Comparison of ENCODE assay signal across 8 cellular contexts in genomic region chr2:182717451-182718215, GRCh38. TPM values are rescaled to one million over a fixed set of nuclear protein-coding genes. Genes with fewer than 3 reads are reported as not detected.
DNase-seq lines count a peak whose midpoint lies in the region; ATAC-seq and TF ChIP-seq lines count a peak whose summit lies in the region.

No MANE protein-coding gene starts in this region.

- H3K9me3 ChIP-seq in subcutaneous abdominal adipose tissue (ENCODE audit: control insufficient read depth in 5 of 5, low read length in 5 of 5) (no peaks in the 10 kb centered on the region), thyroid gland (no peaks in the 10 kb centered on the region)

- intact Hi-C loops in thyroid gland (cut with DNase I) = no loop called here

- peak overlapping the region in 4 of 5 donors; percentile 35 to 95 (median 62) for H3K9ac ChIP-seq in subcutaneous abdominal adipose tissue (ENCODE audit: low read length in 5 of 5)

- H3K4me1 ChIP-seq in subcutaneous abdominal adipose tissue (ENCODE audit: control insufficient read depth in 5 of 5, insufficient read depth in 5 of 5, low read length in 5 of 5) (peaks cover 0 to 37% (median 29%) of the 10 kb centered on the region in 5 donors), thyroid gland (peaks cover 6 to 13% of the 10 kb centered on the region in 2 donors)

- ATAC-seq in GM19397 (IDR thresholded peaks at IDR 0.05; ENCODE audit: unreplicated experiment) (peak; percentile 26), HG03378 (IDR thresholded peaks at IDR 0.05; ENCODE audit: unreplicated experiment) (peak; percentile 40)

- no peak for TF ChIP-seq CTCF in thyroid gland (IDR thresholded peaks at IDR 0.05)

- WGBS in thyroid gland, 2 donors = 58 to 66% methylated on average over 2 of the region's 2 CpGs

- H3K27me3 ChIP-seq in subcutaneous abdominal adipose tissue (ENCODE audit: control insufficient read depth in 5 of 5, insufficient read depth in 4 of 5, low read length in 5 of 5) (no peaks in the 10 kb centered on the region), thyroid gland (no peaks in the 10 kb centered on the region)

- no peak overlapping the region for H3K27ac ChIP-seq in subcutaneous abdominal adipose tissue (ENCODE audit: low read depth, low read length)
- H3K27ac ChIP-seq in thyroid gland = peak overlapping the region in 1 of 3 donors; percentile 5

- H3K4me3 ChIP-seq in subcutaneous abdominal adipose tissue (ENCODE audit: low read depth in 1 of 5, low read length in 5 of 5) (peak overlapping the region in 2 of 5 donors; percentile 9 to 96), thyroid gland (replicated peaks in 1 of 3) (no peak overlapping the region)

- H3K36me3 ChIP-seq in subcutaneous abdominal adipose tissue (ENCODE audit: control insufficient read depth in 5 of 5, insufficient read depth in 5 of 5, low read length in 5 of 5) (peaks cover 2 to 10% (median 6%) of the 10 kb centered on the region in 5 donors), thyroid gland (peaks cover 4 to 5% of the 10 kb centered on the region in 2 donors)

- TF ChIP-seq POLR2A in thyroid gland (IDR thresholded peaks at IDR 0.05) = no peak

- peak; percentile 60 for DNase-seq in DMS53 treated with DMSO at 0.1 percent for 48 hours (lab: John Stamatoyannopoulos, UW; ENCODE audit: unreplicated experiment)
- DNase-seq in central memory CD4-positive, alpha-beta T cell = peak; percentile 3
- DNase-seq in thyroid gland = no peak
- no peak for DNase-seq in activated naive CD4-positive, alpha-beta T cell treated with anti-CD3 and anti-CD28 coated beads, Interleukin-2, amount 50 U/mL, for 16 hours
- DNase-seq in NCI-H1436 (lab: John Stamatoyannopoulos, UW) = no peak

RNA-seq across cellular contexts. Expression of gene DNAJC10, which starts 1.6 kb away (rescaled TPM):
- total RNA-seq in thyroid gland = 10 to 100 TPM; 76.4 to 99.4 (median 86.0) TPM

Comparison
In these comparisons a context has a peak if more than half of its experiments do, and no peak if none do; other contexts are left out.
1. DNase-seq: peak in DMS53 treated with DMSO at 0.1 percent for 48 hours (single experiment) and central memory CD4-positive, alpha-beta T cell (single experiment); none in thyroid gland (0 of 2), activated naive CD4-positive, alpha-beta T cell treated with anti-CD3 and anti-CD28 coated beads, Interleukin-2, amount 50 U/mL, for 16 hours (single experiment) and NCI-H1436 (single experiment).